1 cellular context compared by ENCODE assay signal in genomic region chr6:3456794-3457709, GRCh38.
TF ChIP-seq lines count a peak whose summit lies in the region.

Gene SLC22A23 (minus strand): TSS chr6:3457050. CDS start chr6:3456559, 491 bp downstream.

TF ChIP-seq in HepG2, 621 proteins besides CTCF, POLR2A, EP300 and RAD21 (continued from another document):
- TF ChIP-seq UBTF (CRISPR knock-in tag; IDR thresholded peaks at IDR 0.05) (0 out of 2 replicates have a peak, but pooled peaks have one; percentile 40), ZNF75D (CRISPR knock-in tag; IDR thresholded peaks at IDR 0.05; ENCODE audit: borderline replicate concordance) (no peak), HNF1A (IDR thresholded peaks at IDR 0.05; ENCODE audit: low read depth) (no peak), HNF1A (CRISPR knock-in tag; IDR thresholded peaks at IDR 0.05; ENCODE audit: borderline replicate concordance) (peak; percentile 72), ZBTB21 (CRISPR knock-in tag; IDR thresholded peaks at IDR 0.05) (no peak), ZNF101 (CRISPR knock-in tag; IDR thresholded peaks at IDR 0.05; ENCODE audit: borderline replicate concordance, low read depth) (no peak), MAZ (IDR thresholded peaks at IDR 0.05; ENCODE audit: borderline replicate concordance, low read depth, low read length) (peak; percentile 97), MAZ (CRISPR knock-in tag; IDR thresholded peaks at IDR 0.05; ENCODE audit: low read depth) (peak; percentile 98), ZNF317 (CRISPR knock-in tag; IDR thresholded peaks at IDR 0.05) (no peak), ZNF414 (CRISPR knock-in tag; IDR thresholded peaks at IDR 0.05) (no peak; the same call in 1 of the 2 replicates), PTBP1 (IDR thresholded peaks at IDR 0.05; ENCODE audit: low read depth, low read length, poor library complexity, severe bottlenecking) (no peak), ZNF207 (IDR thresholded peaks at IDR 0.05; ENCODE audit: borderline replicate concordance) (no peak), MAX (IDR thresholded peaks at IDR 0.05) (peak; percentile 49), PHB2 (IDR thresholded peaks at IDR 0.05; ENCODE audit: partially characterized antibody) (no peak), CEBPB (IDR thresholded peaks at IDR 0.05; ENCODE audit: borderline replicate concordance, low read depth, low read length) (no peak), GATAD2A (CRISPR knock-in tag; IDR thresholded peaks at IDR 0.05) (no peak; the same call in 1 of the 2 replicates), KAT2B (IDR thresholded peaks at IDR 0.05; ENCODE audit: borderline replicate concordance, low read depth, low read length) (no peak), ZBTB40 (IDR thresholded peaks at IDR 0.05) (no peak), ZBTB40 (CRISPR knock-in tag; IDR thresholded peaks at IDR 0.05) (no peak), ASH2L (IDR thresholded peaks at IDR 0.05; ENCODE audit: insufficient read length, low read depth, low read length) (peak; percentile 56), RAD51 (IDR thresholded peaks at IDR 0.05; ENCODE audit: borderline replicate concordance) (no peak)
